ENCODE assay signal across 1 cellular context in the genomic region with DNA sequence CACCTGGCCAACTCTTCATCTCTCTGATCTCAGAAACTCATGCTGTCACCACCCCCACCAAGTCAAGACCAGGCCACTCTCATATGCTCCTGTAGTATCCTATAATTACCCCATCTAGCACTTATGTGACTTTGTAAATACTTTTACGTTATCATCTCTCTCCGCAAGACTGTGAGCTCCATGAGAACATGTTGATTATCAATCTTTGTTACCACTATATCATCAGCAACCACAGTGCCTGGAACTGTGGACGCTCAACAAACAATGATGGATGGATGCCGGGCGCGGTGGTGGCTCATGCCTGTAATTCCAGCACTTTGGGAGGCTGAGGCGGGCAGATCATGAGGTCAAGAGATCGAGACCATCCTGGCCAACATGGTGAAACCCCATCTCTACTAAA.
TF ChIP-seq lines count a peak whose summit lies in the region.

No MANE protein-coding gene starts in this region.

TF ChIP-seq in K562, 482 proteins besides CTCF, POLR2A, EP300 and RAD21 (continued from another document):
- TF ChIP-seq NFIC (IDR thresholded peaks at IDR 0.05) = peak; percentile 27; the same call in 1 of the 2 replicates
- TF ChIP-seq RBM34 (IDR thresholded peaks at IDR 0.05; ENCODE audit: borderline replicate concordance, insufficient read depth, low read length) = no peak
- TF ChIP-seq SIN3A (IDR thresholded peaks at IDR 0.05; ENCODE audit: borderline replicate concordance in 2 of 2, control insufficient read depth in 1 of 2, low read depth in 2 of 2, low read length in 2 of 2) = no peak
- no peak for TF ChIP-seq HNRNPK (IDR thresholded peaks at IDR 0.05; ENCODE audit: low read depth, low read length, poor library complexity, severe bottlenecking)
- TF ChIP-seq TOE1 (IDR thresholded peaks at IDR 0.05; ENCODE audit: borderline replicate concordance) = no peak; the same call in 1 of the 2 replicates
- no peak for TF ChIP-seq TOE1 (CRISPR knock-in tag; IDR thresholded peaks at IDR 0.05; ENCODE audit: borderline replicate concordance, low read depth)
- TF ChIP-seq SUPT5H (IDR thresholded peaks at IDR 0.05) = no peak
- TF ChIP-seq MEIS2 (IDR thresholded peaks at IDR 0.05; ENCODE audit: partially characterized antibody) = peak; percentile 86
- TF ChIP-seq CREBBP (IDR thresholded peaks at IDR 0.05; ENCODE audit: low read depth, low read length) = no peak
- 0 out of 2 replicates have a peak, but pooled peaks have one; percentile 49 for TF ChIP-seq LEF1 (IDR thresholded peaks at IDR 0.05)
- TF ChIP-seq TFAP4 (CRISPR knock-in tag; IDR thresholded peaks at IDR 0.05; ENCODE audit: borderline replicate concordance) = peak; percentile 34; the same call in 1 of the 2 replicates
